Comparison of ENCODE assay signal across 9 cellular contexts in genomic region chr16:68396481-68396880, GRCh38. TPM values are rescaled to one million over a fixed set of nuclear protein-coding genes. Genes with fewer than 3 reads are reported as not detected.
DNase-seq lines count a peak whose midpoint lies in the region; ATAC-seq, FAIRE-seq and TF ChIP-seq lines count a peak whose summit lies in the region.
"Had no signal": no experiment of that assay in that cellular context is flagged by ENCODE, and none has a peak within 500 bp of the region (broad histone marks: within the 10 kb centered on the region; RNA-seq: fewer than 3 reads in every experiment).

No MANE protein-coding gene starts in this region.

- in situ Hi-C loops in ACHN (cut with HindIII; ENCODE audit: low pct_ligation_motif_present, low pct_unique_long_range_greater_than_20kb, low sequenced_read_pairs) (no loop called here), SK-MEL-5 (cut with HindIII; ENCODE audit: low pct_unique_long_range_greater_than_20kb, low sequenced_read_pairs) (no loop called here), GM12878 (cut with MboI) (no loop called here)

- no TSS peak for BruUV-seq in GM12878 (replicated peaks; lab: Mats Ljungman, UMichigan)

- FAIRE-seq in GM12878 (lab: Jason Lieb, UNC) = peak; percentile 13
- FAIRE-seq: islet of Langerhans had no signal

- TF ChIP-seq CTCF in GM12865 (IDR thresholded peaks at IDR 0.05; ENCODE audit: insufficient read depth, low read depth, low read length, missing control alignments) (peak; percentile 61), GM12878 (IDR thresholded peaks at IDR 0.05 in 2 of 3, conservative IDR thresholded peaks at IDR 0.05 in 1 of 3; ENCODE audit: control insufficient read depth in 2 of 3, extremely low read depth in 1 of 3, insufficient read depth in 1 of 3, low read depth in 3 of 3, low read length in 3 of 3) (peak; percentile 47 to 68 (median 63)), lower lobe of right lung (IDR thresholded peaks at IDR 0.05) (peak; percentile 72)

- H3K36me3 ChIP-seq in GM12878 (ENCODE audit: control insufficient read depth in 2 of 2, insufficient read depth in 2 of 2, low read length in 1 of 2) = no peaks in the 10 kb centered on the region
- H3K36me3 ChIP-seq in lower lobe of right lung = no peaks in the 10 kb centered on the region

- H3K9me3 ChIP-seq in GM12878 (replicated peaks; ENCODE audit: control insufficient read depth, insufficient read depth, low read length) = no peaks in the 10 kb centered on the region
- no peaks in the 10 kb centered on the region for H3K9me3 ChIP-seq in lower lobe of right lung

- no peaks in the 10 kb centered on the region for H3K79me2 ChIP-seq in GM12878 (ENCODE audit: control insufficient read depth, insufficient read depth, low read length)

- H3K27me3 ChIP-seq in GM12878 (replicated peaks in 1 of 2; ENCODE audit: control insufficient read depth in 2 of 2, insufficient read depth in 2 of 2, low read length in 1 of 2) = no peaks in the 10 kb centered on the region
- no peaks in the 10 kb centered on the region for H3K27me3 ChIP-seq in lower lobe of right lung (ENCODE audit: low read depth)

- DNase-seq in ACHN (peak; percentile 51), GM12865 (ENCODE audit: low read depth) (peak; percentile 73), SK-MEL-5 (ENCODE audit: low read depth, low spot score) (peak; percentile 36), GM12878 (ENCODE audit: low read depth, low spot score) (no peak), lower lobe of right lung (peak; percentile 43)
- DNase-seq in stimulated activated naive CD8-positive, alpha-beta T cell treated with anti-CD3 and anti-CD28 coated beads, Interleukin-15, amount 100 ng/mL, for 72 hours = peak; percentile 26 to 41

- H3K9me3 Mint-ChIP-seq in stimulated activated naive CD8-positive, alpha-beta T cell treated with anti-CD3 and anti-CD28 coated beads, Interleukin-15, amount 100 ng/mL, for 72 hours = no peaks in the 10 kb centered on the region

- intact Hi-C loops in GM12878 (cut with micrococcal nuclease; ENCODE audit: unreplicated experiment) (loop anchor here (1.0 kb wide), 1 partner anchor 114 kb away; no protein-coding TSS in a partner anchor), lower lobe of right lung (cut with DNase I) (no loop called here)

- H2AFZ ChIP-seq in GM12878 (ENCODE audit: control insufficient read depth, low read depth, low read length) = no peak overlapping the region

- H3K27me3 Mint-ChIP-seq in stimulated activated naive CD8-positive, alpha-beta T cell treated with anti-CD3 and anti-CD28 coated beads, Interleukin-15, amount 100 ng/mL, for 72 hours = peaks cover 17% of the 10 kb centered on the region

- H3K4me2 ChIP-seq in GM12878 (ENCODE audit: control insufficient read depth, insufficient read depth) = no peak overlapping the region

- SMC1A ChIA-PET in GM12878 (lab: Charles Lee; ENCODE audit: uncharacterized antibody, unreplicated experiment) = interaction anchor here (0.6 to 3.6 kb wide), 14 partner anchors 14 to 404 kb away, joined by 3 to 22 read pairs (median 4); no protein-coding TSS in a partner anchor

- no peak overlapping the region for H3K27ac ChIP-seq in GM12878 (ENCODE audit: control insufficient read depth, insufficient read depth)
- no peak overlapping the region for H3K27ac ChIP-seq in lower lobe of right lung

- TF ChIP-seq POLR2A in GM12878 (IDR thresholded peaks at IDR 0.05; ENCODE audit: low read depth, low read length) = no peak

- CTCF ChIA-PET in GM12878 (lab: Yijun Ruan, JAX) = interaction anchor here (0.6 to 4.5 kb wide), 26 partner anchors 11 to 435 kb away, joined by 3 to 41 read pairs (median 4); no protein-coding TSS in a partner anchor

- no peak overlapping the region for H3K4me3 ChIP-seq in GM12865 (ENCODE audit: low read depth, low read length)
- no peak overlapping the region for H3K4me3 ChIP-seq in GM12878
- no peak overlapping the region for H3K4me3 ChIP-seq in lower lobe of right lung

- ATAC-seq in GM12878 (peak; percentile 74), lower lobe of right lung (peak; percentile 66), GM21381 (IDR thresholded peaks at IDR 0.05; ENCODE audit: unreplicated experiment) (no peak)
- ATAC-seq in stimulated activated naive CD8-positive, alpha-beta T cell treated with anti-CD3 and anti-CD28 coated beads, Interleukin-15, amount 100 ng/mL, for 72 hours = no peak
- no peak for ATAC-seq in activated CD4-positive, CD25-positive, alpha-beta regulatory T cell treated with anti-CD3 and anti-CD28 coated beads, Interleukin-2, amount 50 U/mL, for 24 hours

- no peak overlapping the region for H3K4me3 Mint-ChIP-seq in stimulated activated naive CD8-positive, alpha-beta T cell treated with anti-CD3 and anti-CD28 coated beads, Interleukin-15, amount 100 ng/mL, for 72 hours

- H3K4me1 Mint-ChIP-seq in stimulated activated naive CD8-positive, alpha-beta T cell treated with anti-CD3 and anti-CD28 coated beads, Interleukin-15, amount 100 ng/mL, for 72 hours = peaks cover 22% of the 10 kb centered on the region

- H4K20me1 ChIP-seq in GM12878 (ENCODE audit: control insufficient read depth, insufficient read depth) = no peaks in the 10 kb centered on the region

- no peak for TF ChIP-seq EP300 in GM12878 (IDR thresholded peaks at IDR 0.05; ENCODE audit: borderline replicate concordance in 1 of 2, control insufficient read depth in 1 of 2, low read depth in 2 of 2, low read length in 2 of 2)

- H3K27ac Mint-ChIP-seq in stimulated activated naive CD8-positive, alpha-beta T cell treated with anti-CD3 and anti-CD28 coated beads, Interleukin-15, amount 100 ng/mL, for 72 hours = peak overlapping the region; percentile 77

- RAD21 ChIA-PET in GM12878 (lab: Charles Lee; ENCODE audit: unreplicated experiment) = interaction anchor here (1.0 to 1.5 kb wide), 6 partner anchors 12 to 361 kb away, joined by 3 to 6 read pairs (median 5); no protein-coding TSS in a partner anchor

- no peak overlapping the region for H3K9ac ChIP-seq in GM12878 (ENCODE audit: control insufficient read depth, insufficient read depth, low read length)

- WGBS in GM12878 (ENCODE audit: insufficient coverage, insufficient replicate concordance, low lambda C conversion rate, missing lambda C conversion rate) = 2% methylated on average over 6 of the region's 6 CpGs

- H3K4me1 ChIP-seq in GM12878 (ENCODE audit: control insufficient read depth, insufficient read depth, low read length) (no peaks in the 10 kb centered on the region), lower lobe of right lung (no peaks in the 10 kb centered on the region)

- POLR2A ChIA-PET in GM12878 (lab: Charles Lee) = no interaction called here

- peak; percentile 68 for TF ChIP-seq RAD21 in GM12878 (IDR thresholded peaks at IDR 0.05; ENCODE audit: insufficient read depth, low read depth, low read length)

TF ChIP-seq in GM12878, 131 proteins besides CTCF, POLR2A, EP300 and RAD21:
- TF ChIP-seq SMC3 (IDR thresholded peaks at IDR 0.05; ENCODE audit: borderline replicate concordance, low read length) (peak; percentile 65), POU2F2 (IDR thresholded peaks at IDR 0.05; ENCODE audit: borderline replicate concordance, low read depth, low read length) (no peak), BMI1 (IDR thresholded peaks at IDR 0.05; ENCODE audit: borderline replicate concordance) (0 out of 2 replicates have a peak, but pooled peaks have one; percentile 20), CBX3 (IDR thresholded peaks at IDR 0.05; ENCODE audit: borderline replicate concordance, low read depth) (no peak), ASH2L (IDR thresholded peaks at IDR 0.05; ENCODE audit: borderline replicate concordance, low read depth) (no peak), PKNOX1 (IDR thresholded peaks at IDR 0.05) (peak; percentile 52)

RNA-seq across cellular contexts. Expression of gene SMPD3, which starts 51.8 kb away (rescaled TPM):
- total RNA-seq in SK-MEL-5 (2014; rRNA removed; shearing (Covaris generic)) = 0.03 and 0.77 TPM in 2 replicates
- 0.44 TPM in 1 of 2 replicates, not detected in the other for polyA plus RNA-seq in SK-MEL-5 (2015; cell fraction: cytosol; rRNA removed)
- not detected in 2 replicates for polyA plus RNA-seq in SK-MEL-5 (2015; cell fraction: nucleus; rRNA removed)
- 0.59 and 1.4 TPM in 2 replicates for total RNA-seq in GM12878 (2013; cell fraction: nucleolus; rRNA removed)
- total RNA-seq in GM12878 (2014; rRNA removed) = 0.49 and 2.0 TPM in 2 replicates
- 0.76 and 0.83 TPM in 2 replicates for total RNA-seq in GM12878 (2014; rRNA removed; fragmentation: Illumina TruSeq; extraction: Trizol)
- total RNA-seq in GM12878 (2021) = 1.5 and 1.8 TPM in 2 replicates
- polyA plus RNA-seq in GM12878 (2011; ENCODE audit: low read depth) = 0.50 TPM
- polyA plus RNA-seq in GM12878 (2011; rRNA removed) = 0.04 TPM in 1 of 2 replicates, not detected in the other
- 0.07 and 0.24 TPM in 2 replicates for polyA plus RNA-seq in GM12878 (2011; cell fraction: cytosol; rRNA removed)
- polyA plus RNA-seq in GM12878 (2011; cell fraction: nucleus; rRNA removed) = 0.28 and 1.0 TPM in 2 replicates
- 0.48 and 0.60 TPM in 2 replicates for polyA plus RNA-seq in GM12878 (2012)
- polyA plus RNA-seq in GM12878 (2014; fragmentation: Illumina TruSeq; extraction: Trizol) = 0.05 and 0.90 TPM in 2 replicates
- under 1 TPM; 0.06 to 0.22 TPM for polyA plus RNA-seq in GM12878 (2014; fragmentation: Nextera tagmentation; extraction: Ambion mirVana)
- polyA plus RNA-seq in GM12878 (2014; rRNA removed) = 0.99 and 1.5 TPM in 2 replicates
- 1 to 10 TPM; 1.6 to 1.7 TPM for polyA plus RNA-seq in GM12878 (2016; fragmentation: Nextera tagmentation; extraction: Ambion mirVana)
- not detected in 2 replicates for polyA minus RNA-seq in GM12878 (2011; rRNA and poly(A)+ RNA removed)
- polyA minus RNA-seq in GM12878 (2011; cell fraction: cytosol; rRNA and poly(A)+ RNA removed) = 0.73 TPM in 1 of 2 replicates, not detected in the other
- not detected in 2 replicates for polyA minus RNA-seq in GM12878 (2011; cell fraction: nucleus; rRNA and poly(A)+ RNA removed)
- total RNA-seq in lower lobe of right lung = 3.6 TPM

Comparison
In these comparisons a context has a peak if more than half of its experiments do, and no peak if none do; other contexts are left out.
1. ATAC-seq: peak in GM12878 (single experiment) and lower lobe of right lung (2 of 2); none in stimulated activated naive CD8-positive, alpha-beta T cell treated with anti-CD3 and anti-CD28 coated beads, Interleukin-15, amount 100 ng/mL, for 72 hours (single experiment), GM21381 (single experiment) and activated CD4-positive, CD25-positive, alpha-beta regulatory T cell treated with anti-CD3 and anti-CD28 coated beads, Interleukin-2, amount 50 U/mL, for 24 hours (0 of 2).
2. Peak in every context shown above with its lines, with median percentiles within 50 percentile points of each other: CTCF ChIP-seq.